Comparison of ENCODE assay signal across 1 cellular context in the genomic region with DNA sequence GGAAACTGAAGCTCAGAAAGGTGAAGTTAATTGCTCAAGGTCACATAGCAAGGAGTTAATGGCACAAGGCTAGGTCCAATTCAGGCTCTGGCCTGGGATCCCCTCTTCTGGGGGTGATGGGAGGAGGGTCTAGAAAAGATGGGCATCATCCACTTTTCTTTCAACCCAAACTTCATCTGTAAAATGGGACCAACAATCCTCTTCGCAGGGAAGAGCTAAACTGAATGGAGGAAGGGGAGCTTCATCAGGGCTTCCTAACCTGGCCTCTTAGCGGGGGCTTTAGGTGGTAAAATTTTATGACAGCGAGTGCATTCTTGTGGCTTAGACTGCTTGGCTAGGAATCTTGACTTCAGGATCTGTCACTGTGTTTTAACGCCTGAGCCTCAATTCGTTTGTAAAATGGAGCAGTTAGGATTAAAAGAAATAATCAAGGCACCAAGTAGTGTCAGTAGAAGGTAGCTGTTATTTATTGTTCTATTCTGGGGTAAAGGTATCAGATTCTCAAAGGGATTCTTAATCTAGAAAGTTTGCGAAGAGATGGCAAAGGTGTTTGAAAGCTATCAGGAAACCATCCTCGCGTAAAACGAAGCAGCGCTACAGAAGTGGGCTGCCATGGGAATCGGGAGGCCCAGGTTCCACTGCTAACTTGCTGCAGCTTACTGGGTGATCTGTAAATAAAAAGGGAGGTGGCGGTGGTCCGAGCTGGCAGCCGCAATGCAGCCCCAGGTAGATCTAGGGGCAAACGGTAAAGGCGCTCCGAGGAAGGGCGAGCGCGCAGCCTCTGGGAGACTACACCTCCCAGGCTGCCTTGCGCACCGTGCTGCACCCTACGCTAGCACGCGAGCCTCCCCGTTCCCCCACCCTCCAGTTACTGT.
A peak's percentile ranks its signal among the peaks of the same experiment; 100 is the strongest.
TF ChIP-seq lines count a peak whose summit lies in the region.

No MANE protein-coding gene starts in this region.

TF ChIP-seq in HCT116, 20 proteins besides CTCF, POLR2A, EP300 and RAD21 (continued from another document):
- TF ChIP-seq, protein P1, sequence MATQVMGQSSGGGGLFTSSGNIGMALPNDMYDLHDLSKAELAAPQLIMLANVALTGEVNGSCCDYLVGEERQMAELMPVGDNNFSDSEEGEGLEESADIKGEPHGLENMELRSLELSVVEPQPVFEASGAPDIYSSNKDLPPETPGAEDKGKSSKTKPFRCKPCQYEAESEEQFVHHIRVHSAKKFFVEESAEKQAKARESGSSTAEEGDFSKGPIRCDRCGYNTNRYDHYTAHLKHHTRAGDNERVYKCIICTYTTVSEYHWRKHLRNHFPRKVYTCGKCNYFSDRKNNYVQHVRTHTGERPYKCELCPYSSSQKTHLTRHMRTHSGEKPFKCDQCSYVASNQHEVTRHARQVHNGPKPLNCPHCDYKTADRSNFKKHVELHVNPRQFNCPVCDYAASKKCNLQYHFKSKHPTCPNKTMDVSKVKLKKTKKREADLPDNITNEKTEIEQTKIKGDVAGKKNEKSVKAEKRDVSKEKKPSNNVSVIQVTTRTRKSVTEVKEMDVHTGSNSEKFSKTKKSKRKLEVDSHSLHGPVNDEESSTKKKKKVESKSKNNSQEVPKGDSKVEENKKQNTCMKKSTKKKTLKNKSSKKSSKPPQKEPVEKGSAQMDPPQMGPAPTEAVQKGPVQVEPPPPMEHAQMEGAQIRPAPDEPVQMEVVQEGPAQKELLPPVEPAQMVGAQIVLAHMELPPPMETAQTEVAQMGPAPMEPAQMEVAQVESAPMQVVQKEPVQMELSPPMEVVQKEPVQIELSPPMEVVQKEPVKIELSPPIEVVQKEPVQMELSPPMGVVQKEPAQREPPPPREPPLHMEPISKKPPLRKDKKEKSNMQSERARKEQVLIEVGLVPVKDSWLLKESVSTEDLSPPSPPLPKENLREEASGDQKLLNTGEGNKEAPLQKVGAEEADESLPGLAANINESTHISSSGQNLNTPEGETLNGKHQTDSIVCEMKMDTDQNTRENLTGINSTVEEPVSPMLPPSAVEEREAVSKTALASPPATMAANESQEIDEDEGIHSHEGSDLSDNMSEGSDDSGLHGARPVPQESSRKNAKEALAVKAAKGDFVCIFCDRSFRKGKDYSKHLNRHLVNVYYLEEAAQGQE (IDR thresholded peaks at IDR 0.05; ENCODE audit: low read depth): no peak
- no peak for TF ChIP-seq SRF (IDR thresholded peaks at IDR 0.05; ENCODE audit: low read depth)
- TF ChIP-seq ELF1 (IDR thresholded peaks at IDR 0.05; ENCODE audit: borderline replicate concordance, low read depth): no peak
- peak; percentile 98 for TF ChIP-seq ZBTB33 (IDR thresholded peaks at IDR 0.05; ENCODE audit: extremely low read depth, insufficient replicate concordance, low read length)
- TF ChIP-seq FOSL1 (IDR thresholded peaks at IDR 0.05; ENCODE audit: low read depth): no peak
- no peak for TF ChIP-seq JUND (IDR thresholded peaks at IDR 0.05)
- no peak for TF ChIP-seq EZH2 (IDR thresholded peaks at IDR 0.05)
- no peak for TF ChIP-seq YY1 (IDR thresholded peaks at IDR 0.05; ENCODE audit: extremely low read depth, insufficient replicate concordance, low read depth, low read length)
